13 cellular contexts compared by ENCODE assay signal in the genomic region with DNA sequence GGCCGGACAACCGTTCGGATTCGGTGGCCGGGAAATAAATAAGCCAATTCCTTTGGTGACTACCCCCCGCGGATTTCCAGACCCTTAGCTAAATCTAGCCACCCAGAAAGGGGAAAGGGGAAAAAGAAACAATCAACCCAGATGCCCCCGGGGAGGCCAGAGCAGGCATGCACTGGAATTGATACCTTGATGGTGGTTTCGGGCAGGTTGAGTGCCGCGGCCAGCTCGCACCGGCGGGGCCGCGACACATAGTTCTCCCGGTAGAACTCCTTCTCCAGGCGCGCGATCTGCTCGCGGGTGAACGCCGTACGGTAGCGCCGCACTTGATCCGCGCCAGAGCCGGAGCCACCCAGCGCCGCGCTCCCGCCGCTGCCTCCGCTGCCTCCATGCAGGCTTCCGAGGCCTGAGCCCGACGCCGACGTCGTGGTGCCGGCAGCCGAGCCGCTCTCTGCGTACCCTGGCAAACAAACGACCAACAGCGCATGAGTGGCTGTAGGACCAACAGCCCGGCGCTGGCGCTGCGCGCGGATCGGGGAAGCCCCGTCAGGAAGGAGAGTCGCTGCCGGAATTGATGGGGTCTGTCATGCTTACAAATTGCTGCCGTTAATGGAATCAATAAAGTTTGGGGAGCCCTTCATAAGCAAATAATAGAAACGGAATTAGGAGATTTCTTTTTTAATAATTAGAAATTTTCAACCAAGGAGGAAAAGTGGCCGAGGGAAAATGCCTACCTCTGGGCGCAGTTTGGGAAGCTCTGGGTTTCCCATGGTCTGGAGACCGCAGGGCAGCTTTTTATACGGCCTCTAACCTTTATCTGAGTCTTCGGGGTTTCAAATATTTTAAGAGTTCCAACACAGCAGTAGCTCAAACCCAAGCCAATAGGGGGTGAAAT. TPM values are rescaled to one million over a fixed set of nuclear protein-coding genes. Genes with fewer than 3 reads are reported as not detected.
DNase-seq lines count a peak whose midpoint lies in the region; ATAC-seq and TF ChIP-seq lines count a peak whose summit lies in the region.
"Had no signal": no experiment of that assay in that cellular context is flagged by ENCODE, and none has a peak within 500 bp of the region (broad histone marks: within the 10 kb centered on the region; RNA-seq: fewer than 3 reads in every experiment).

No MANE protein-coding gene starts in this region.

- H3K4me1 Mint-ChIP-seq in activated CD4-positive, alpha-beta T cell treated with anti-CD3 and anti-CD28 coated beads, Interleukin-2, amount 10 ng/mL, durations not matched to agents 7 days and 5 days = peaks cover 10% of the 10 kb centered on the region
- H3K4me1 Mint-ChIP-seq in T-cell (peaks cover 11 to 18% (median 13%) of the 10 kb centered on the region in 3 donors), glutamatergic neuron (ENCODE audit: low read depth, unreplicated experiment) (peaks cover 19% of the 10 kb centered on the region)

- ATAC-seq in T-cell (replicated peaks in 1 of 4) = no peak
- no peak for ATAC-seq in GM21619 (IDR thresholded peaks at IDR 0.05; ENCODE audit: unreplicated experiment)
- ATAC-seq: Right ventricle myocardium inferior had no signal

- peaks cover 5% of the 10 kb centered on the region for H3K9me3 Mint-ChIP-seq in activated CD4-positive, alpha-beta T cell treated with anti-CD3 and anti-CD28 coated beads, Interleukin-2, amount 10 ng/mL, durations not matched to agents 7 days and 5 days
- peaks cover 4 to 20% (median 8%) of the 10 kb centered on the region in 3 donors for H3K9me3 Mint-ChIP-seq in T-cell
- peaks cover 27% of the 10 kb centered on the region for H3K9me3 Mint-ChIP-seq in glutamatergic neuron (ENCODE audit: unreplicated experiment)

- peak overlapping the region; percentile 40 for H3K4me3 Mint-ChIP-seq in activated CD4-positive, alpha-beta T cell treated with anti-CD3 and anti-CD28 coated beads, Interleukin-2, amount 10 ng/mL, durations not matched to agents 7 days and 5 days
- H3K4me3 Mint-ChIP-seq in T-cell (peak overlapping the region in 1 of 3 donors; percentile 42), glutamatergic neuron (ENCODE audit: unreplicated experiment) (peak overlapping the region; percentile 82)

- CTCF ChIA-PET in activated CD4-positive, alpha-beta T cell treated with anti-CD3 and anti-CD28 coated beads, Interleukin-2, amount 10 ng/mL, durations not matched to agents 7 days and 5 days (lab: Charles Lee) = interaction anchor here (0.8 to 2.2 kb wide), 6 partner anchors 10 to 50 kb away, joined by 3 to 6 read pairs (median 3); no protein-coding TSS in a partner anchor
- CTCF ChIA-PET in T-cell (lab: Charles Lee) = no interaction called here

- DNase-seq in activated CD4-positive, alpha-beta T cell treated with anti-CD3 and anti-CD28 coated beads, Interleukin-2, amount 10 ng/mL, durations not matched to agents 7 days and 5 days = no peak
- no peak for DNase-seq in activated CD4-positive, alpha-beta T cell treated with anti-CD3 and anti-CD28 coated beads, Interleukin-2, amount 50 U/mL, for 1 hour
- DNase-seq in T-cell (peak in 1 of 34 experiments; percentile 23), glutamatergic neuron (peak; percentile 65), retina (peak; percentile 87), NAMALWA (ENCODE audit: low spot score) (no peak)
- DNase-seq in stimulated activated CD4-positive, alpha-beta T cell treated with anti-CD3 and anti-CD28 coated beads, Interleukin-2, amount 100 ng/mL, for 48 hours = no peak
- DNase-seq: NCI-H1436 treated with DMSO at 0.1 percent for 48 hours, NCI-H526, uterus had no signal

- peaks cover 6% of the 10 kb centered on the region for H3K36me3 Mint-ChIP-seq in activated CD4-positive, alpha-beta T cell treated with anti-CD3 and anti-CD28 coated beads, Interleukin-2, amount 10 ng/mL, durations not matched to agents 7 days and 5 days (ENCODE audit: low read depth)
- H3K36me3 Mint-ChIP-seq in T-cell (peaks cover 15% of the 10 kb centered on the region), glutamatergic neuron (ENCODE audit: unreplicated experiment) (no peaks in the 10 kb centered on the region)

- peak overlapping the region; percentile 73 for H3K27ac Mint-ChIP-seq in activated CD4-positive, alpha-beta T cell treated with anti-CD3 and anti-CD28 coated beads, Interleukin-2, amount 10 ng/mL, durations not matched to agents 7 days and 5 days
- peak overlapping the region; percentile 39 for H3K27ac Mint-ChIP-seq in T-cell
- no peak overlapping the region for H3K27ac Mint-ChIP-seq in glutamatergic neuron (ENCODE audit: unreplicated experiment)

- peaks cover 82% of the 10 kb centered on the region for H3K27me3 Mint-ChIP-seq in activated CD4-positive, alpha-beta T cell treated with anti-CD3 and anti-CD28 coated beads, Interleukin-2, amount 10 ng/mL, durations not matched to agents 7 days and 5 days
- H3K27me3 Mint-ChIP-seq in T-cell = peaks cover 61 to 79% of the 10 kb centered on the region in 2 donors
- H3K27me3 Mint-ChIP-seq in glutamatergic neuron (ENCODE audit: unreplicated experiment) = peaks cover 49% of the 10 kb centered on the region

- TF ChIP-seq CTCF in glutamatergic neuron (IDR thresholded peaks at IDR 0.05; ENCODE audit: partially characterized antibody, unreplicated experiment) = no peak

- POLR2A ChIA-PET in activated CD4-positive, alpha-beta T cell treated with anti-CD3 and anti-CD28 coated beads, Interleukin-2, amount 10 ng/mL, durations not matched to agents 7 days and 5 days (lab: Charles Lee) = no interaction called here
- POLR2A ChIA-PET in T-cell (lab: Charles Lee) = interaction anchor here in 1 of 2 donors (1.0 kb wide), 1 partner anchor 21 kb away, joined by 3 read pairs; no protein-coding TSS in a partner anchor

RNA-seq across cellular contexts. Expression of gene EVX2, which starts 1.5 kb away (rescaled TPM):
- total RNA-seq in activated CD4-positive, alpha-beta T cell treated with anti-CD3 and anti-CD28 coated beads, Interleukin-2, amount 10 ng/mL, durations not matched to agents 7 days and 5 days = not detected
- total RNA-seq in T-cell = not detected
- 0.76 TPM for total RNA-seq in glutamatergic neuron (ENCODE audit: unreplicated experiment)
- total RNA-seq: cardiac septum, Right ventricle myocardium inferior had no signal

RNA-seq across cellular contexts. Expression of gene HOXD13, which starts 10.3 kb away (rescaled TPM):
- total RNA-seq in activated CD4-positive, alpha-beta T cell treated with anti-CD3 and anti-CD28 coated beads, Interleukin-2, amount 10 ng/mL, durations not matched to agents 7 days and 5 days = not detected
- total RNA-seq in T-cell = not detected
- 0.17 TPM for total RNA-seq in glutamatergic neuron (ENCODE audit: unreplicated experiment)
- total RNA-seq: cardiac septum, Right ventricle myocardium inferior had no signal

RNA-seq across cellular contexts. Expression of gene HOXD12, which starts 17.4 kb away (rescaled TPM):
- total RNA-seq in activated CD4-positive, alpha-beta T cell treated with anti-CD3 and anti-CD28 coated beads, Interleukin-2, amount 10 ng/mL, durations not matched to agents 7 days and 5 days = not detected
- total RNA-seq in T-cell (not detected), glutamatergic neuron (ENCODE audit: unreplicated experiment) (not detected)
- total RNA-seq: cardiac septum, Right ventricle myocardium inferior had no signal

RNA-seq across cellular contexts. Expression of gene HOXD11, which starts 24.8 kb away (rescaled TPM):
- not detected for total RNA-seq in activated CD4-positive, alpha-beta T cell treated with anti-CD3 and anti-CD28 coated beads, Interleukin-2, amount 10 ng/mL, durations not matched to agents 7 days and 5 days
- not detected for total RNA-seq in T-cell
- total RNA-seq in glutamatergic neuron (ENCODE audit: unreplicated experiment) = not detected
- total RNA-seq: cardiac septum, Right ventricle myocardium inferior had no signal

RNA-seq across cellular contexts. Expression of gene HOXD10, which starts 34.3 kb away (rescaled TPM):
- total RNA-seq in activated CD4-positive, alpha-beta T cell treated with anti-CD3 and anti-CD28 coated beads, Interleukin-2, amount 10 ng/mL, durations not matched to agents 7 days and 5 days = not detected
- not detected for total RNA-seq in T-cell
- not detected for total RNA-seq in glutamatergic neuron (ENCODE audit: unreplicated experiment)
- total RNA-seq: Right ventricle myocardium inferior had no signal

Comparison
In these comparisons a context has a peak if more than half of its experiments do, and no peak if none do; other contexts are left out.
1. DNase-seq: peak in glutamatergic neuron (single experiment) and retina (single experiment); none in activated CD4-positive, alpha-beta T cell treated with anti-CD3 and anti-CD28 coated beads, Interleukin-2, amount 10 ng/mL, durations not matched to agents 7 days and 5 days (single experiment), activated CD4-positive, alpha-beta T cell treated with anti-CD3 and anti-CD28 coated beads, Interleukin-2, amount 50 U/mL, for 1 hour (single experiment), NAMALWA (single experiment) and stimulated activated CD4-positive, alpha-beta T cell treated with anti-CD3 and anti-CD28 coated beads, Interleukin-2, amount 100 ng/mL, for 48 hours (0 of 2).